Comparison of ENCODE assay signal across 16 cellular contexts in the genomic region with DNA sequence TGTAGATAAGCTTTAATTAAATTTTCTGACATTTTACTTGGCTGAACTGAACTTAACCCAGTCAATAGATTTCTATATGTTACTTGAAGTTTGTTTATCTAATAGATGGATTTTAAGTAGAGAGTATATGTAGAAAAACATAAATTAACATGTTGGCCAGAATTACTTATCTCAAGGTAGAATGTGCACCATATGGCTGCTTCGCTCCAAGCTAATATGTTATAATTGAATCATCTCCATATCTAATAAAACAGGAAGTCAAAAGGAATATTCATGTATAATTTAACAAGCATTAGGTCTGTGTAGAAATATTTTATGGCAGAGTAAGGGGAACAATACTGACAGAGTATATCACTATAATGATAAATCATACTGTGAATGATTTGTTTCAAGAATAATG.
DNase-seq lines count a peak whose midpoint lies in the region; ATAC-seq and TF ChIP-seq lines count a peak whose summit lies in the region.
"Had no signal": no experiment of that assay in that cellular context is flagged by ENCODE, and none has a peak within 500 bp of the region (broad histone marks: within the 10 kb centered on the region; RNA-seq: fewer than 3 reads in every experiment).

No MANE protein-coding gene starts in this region.

- no peaks in the 10 kb centered on the region for H3K27me3 Mint-ChIP-seq in nephron (ENCODE audit: low read depth)
- H3K27me3 Mint-ChIP-seq: CD4-positive, alpha-beta T cell had no signal

- peak; percentile 35 for DNase-seq in SK-N-DZ (ENCODE audit: low spot score)
- DNase-seq in H7 = no peak
- no peak for DNase-seq in heart left ventricle
- DNase-seq: 8988T; ACHN; Caco-2; Calu3; CD4-positive, alpha-beta T cell; CD8-positive, alpha-beta T cell; DMS79 treated with DMSO at 0.1 percent for 48 hours; GF-D8 had no signal

- no peaks in the 10 kb centered on the region for H3K9me3 Mint-ChIP-seq in nephron
- H3K9me3 Mint-ChIP-seq: CD4-positive, alpha-beta T cell; CD8-positive, alpha-beta T cell had no signal

- no peaks in the 10 kb centered on the region for H3K27me3 ChIP-seq in H7 (ENCODE audit: control insufficient read depth, insufficient read depth, low read length)
- H3K27me3 ChIP-seq in heart left ventricle = no peaks in the 10 kb centered on the region
- H3K27me3 ChIP-seq: BLaER1 treated with 17β-estradiol and CSF1 and Interleukin-3, amounts not matched to agents 10 nM and 100 nM had no signal

- peak overlapping the region in 2 of 3 experiments; percentile 37 to 65 for H3K27ac Mint-ChIP-seq in nephron
- H3K27ac Mint-ChIP-seq: CD4-positive, alpha-beta T cell; CD8-positive, alpha-beta T cell had no signal

- 80 to 88% (median 87%) methylated on average over 1 of the region's 1 CpG for WGBS in heart left ventricle, 4 donors

- no peak overlapping the region for H3K4me3 Mint-ChIP-seq in nephron
- H3K4me3 Mint-ChIP-seq: CD4-positive, alpha-beta T cell; CD8-positive, alpha-beta T cell had no signal

- ATAC-seq in SK-N-SH treated with all-trans-retinoic acid at 6 μM for 48 hours (no peak), heart left ventricle (no peak), GM19467 (IDR thresholded peaks at IDR 0.05; ENCODE audit: unreplicated experiment) (no peak)
- ATAC-seq: CD8-positive, alpha-beta T cell had no signal

- intact Hi-C loops in heart left ventricle (cut with DNase I) = no loop called here

- TF ChIP-seq CTCF in nephron (IDR thresholded peaks at IDR 0.05; ENCODE audit: unreplicated experiment in 3 of 3) (no peak), heart left ventricle (IDR thresholded peaks at IDR 0.05) (no peak)

- H3K4me3 ChIP-seq in H7 (ENCODE audit: insufficient read depth, low read depth, low read length) (no peak overlapping the region), heart left ventricle (no peak overlapping the region)
- H3K4me3 ChIP-seq: BLaER1 treated with 17β-estradiol and CSF1 and Interleukin-3, amounts not matched to agents 10 nM and 100 nM had no signal

- H3K27ac ChIP-seq in heart left ventricle = no peak overlapping the region
- H3K27ac ChIP-seq: BLaER1 treated with 17β-estradiol and CSF1 and Interleukin-3, amounts not matched to agents 10 nM and 100 nM; C4-2B had no signal

- H3K4me1 ChIP-seq in heart left ventricle = no peaks in the 10 kb centered on the region
- H3K4me1 ChIP-seq: Caco-2 had no signal

- no peaks in the 10 kb centered on the region for H3K36me3 Mint-ChIP-seq in nephron (ENCODE audit: low read depth)
- H3K36me3 Mint-ChIP-seq: CD8-positive, alpha-beta T cell had no signal

- H3K4me1 Mint-ChIP-seq in nephron = peaks cover 18% of the 10 kb centered on the region

- no peaks in the 10 kb centered on the region for H3K9me3 ChIP-seq in heart left ventricle
- H3K9me3 ChIP-seq: Caco-2 had no signal

- H3K36me3 ChIP-seq in H7 (replicated peaks; ENCODE audit: control insufficient read depth, insufficient read depth, low read length) (no peaks in the 10 kb centered on the region), heart left ventricle (no peaks in the 10 kb centered on the region)
- H3K36me3 ChIP-seq: BLaER1 treated with 17β-estradiol and CSF1 and Interleukin-3, amounts not matched to agents 10 nM and 100 nM had no signal

- TF ChIP-seq POLR2A in heart left ventricle (IDR thresholded peaks at IDR 0.05) = no peak

TF ChIP-seq in SK-N-SH treated with all-trans-retinoic acid at 6 μM for 48 hours, 23 proteins besides CTCF, POLR2A, EP300 and RAD21:
- TF ChIP-seq, protein P1, sequence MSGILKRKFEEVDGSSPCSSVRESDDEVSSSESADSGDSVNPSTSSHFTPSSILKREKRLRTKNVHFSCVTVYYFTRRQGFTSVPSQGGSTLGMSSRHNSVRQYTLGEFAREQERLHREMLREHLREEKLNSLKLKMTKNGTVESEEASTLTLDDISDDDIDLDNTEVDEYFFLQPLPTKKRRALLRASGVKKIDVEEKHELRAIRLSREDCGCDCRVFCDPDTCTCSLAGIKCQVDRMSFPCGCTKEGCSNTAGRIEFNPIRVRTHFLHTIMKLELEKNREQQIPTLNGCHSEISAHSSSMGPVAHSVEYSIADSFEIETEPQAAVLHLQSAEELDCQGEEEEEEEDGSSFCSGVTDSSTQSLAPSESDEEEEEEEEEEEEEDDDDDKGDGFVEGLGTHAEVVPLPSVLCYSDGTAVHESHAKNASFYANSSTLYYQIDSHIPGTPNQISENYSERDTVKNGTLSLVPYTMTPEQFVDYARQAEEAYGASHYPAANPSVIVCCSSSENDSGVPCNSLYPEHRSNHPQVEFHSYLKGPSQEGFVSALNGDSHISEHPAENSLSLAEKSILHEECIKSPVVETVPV (CRISPR knock-in tag; IDR thresholded peaks at IDR 0.05) = 0 out of 2 replicates have a peak, but pooled peaks have one; percentile 54
- TF ChIP-seq CSDC2 (CRISPR knock-in tag; IDR thresholded peaks at IDR 0.05) = no peak
- TF ChIP-seq OSR1 (CRISPR knock-in tag; IDR thresholded peaks at IDR 0.05) = no peak
- TF ChIP-seq, protein P2, sequence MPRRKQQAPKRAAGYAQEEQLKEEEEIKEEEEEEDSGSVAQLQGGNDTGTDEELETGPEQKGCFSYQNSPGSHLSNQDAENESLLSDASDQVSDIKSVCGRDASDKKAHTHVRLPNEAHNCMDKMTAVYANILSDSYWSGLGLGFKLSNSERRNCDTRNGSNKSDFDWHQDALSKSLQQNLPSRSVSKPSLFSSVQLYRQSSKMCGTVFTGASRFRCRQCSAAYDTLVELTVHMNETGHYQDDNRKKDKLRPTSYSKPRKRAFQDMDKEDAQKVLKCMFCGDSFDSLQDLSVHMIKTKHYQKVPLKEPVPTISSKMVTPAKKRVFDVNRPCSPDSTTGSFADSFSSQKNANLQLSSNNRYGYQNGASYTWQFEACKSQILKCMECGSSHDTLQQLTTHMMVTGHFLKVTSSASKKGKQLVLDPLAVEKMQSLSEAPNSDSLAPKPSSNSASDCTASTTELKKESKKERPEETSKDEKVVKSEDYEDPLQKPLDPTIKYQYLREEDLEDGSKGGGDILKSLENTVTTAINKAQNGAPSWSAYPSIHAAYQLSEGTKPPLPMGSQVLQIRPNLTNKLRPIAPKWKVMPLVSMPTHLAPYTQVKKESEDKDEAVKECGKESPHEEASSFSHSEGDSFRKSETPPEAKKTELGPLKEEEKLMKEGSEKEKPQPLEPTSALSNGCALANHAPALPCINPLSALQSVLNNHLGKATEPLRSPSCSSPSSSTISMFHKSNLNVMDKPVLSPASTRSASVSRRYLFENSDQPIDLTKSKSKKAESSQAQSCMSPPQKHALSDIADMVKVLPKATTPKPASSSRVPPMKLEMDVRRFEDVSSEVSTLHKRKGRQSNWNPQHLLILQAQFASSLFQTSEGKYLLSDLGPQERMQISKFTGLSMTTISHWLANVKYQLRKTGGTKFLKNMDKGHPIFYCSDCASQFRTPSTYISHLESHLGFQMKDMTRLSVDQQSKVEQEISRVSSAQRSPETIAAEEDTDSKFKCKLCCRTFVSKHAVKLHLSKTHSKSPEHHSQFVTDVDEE (CRISPR knock-in tag; IDR thresholded peaks at IDR 0.05) = peak; percentile 79
- peak; percentile 86 for TF ChIP-seq TCF4 (CRISPR knock-in tag; IDR thresholded peaks at IDR 0.05; ENCODE audit: borderline replicate concordance)
- TF ChIP-seq ISL1 (CRISPR knock-in tag; IDR thresholded peaks at IDR 0.05) = peak; percentile 62
